In the genomic region with DNA sequence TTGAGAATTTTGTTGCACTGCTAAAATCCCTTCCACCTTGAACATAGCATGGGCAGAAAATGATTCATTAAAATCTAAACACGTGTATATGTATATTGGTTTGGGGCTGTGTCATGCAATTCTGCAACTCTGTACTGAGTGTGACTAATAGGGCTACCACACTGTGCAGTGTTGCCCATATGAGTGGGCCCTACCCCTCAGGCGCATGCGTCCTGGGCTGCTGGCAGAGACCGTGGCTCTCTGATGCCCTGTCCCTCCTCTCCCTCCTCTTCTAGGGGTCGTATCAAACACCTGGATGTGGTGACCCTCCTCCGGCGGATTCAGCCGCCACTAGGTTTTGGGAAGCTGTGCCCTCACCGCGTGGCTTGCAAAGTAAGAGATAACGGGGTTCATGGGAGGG, we compare ENCODE assay signal across 17 cellular contexts.
"Had no signal": no experiment of that assay in that cellular context is flagged by ENCODE, and none has a peak within 500 bp of the region (broad histone marks: within the 10 kb centered on the region; RNA-seq: fewer than 3 reads in every experiment).

No MANE protein-coding gene starts in this region.

- H3K4me1 ChIP-seq: gastroesophageal sphincter, heart right ventricle, psoas muscle, right lobe of liver, thyroid gland, uterus had no signal

- DNase-seq: activated CD4-positive, alpha-beta memory T cell treated with anti-CD3 and anti-CD28 coated beads, Interleukin-2, amount 10 ng/mL, durations not matched to agents 7 days and 5 days; activated CD8-positive, alpha-beta memory T cell treated with anti-CD3 and anti-CD28 coated beads, Interleukin-2, amount 50 U/mL, for 4 hours; heart right ventricle; left colon; midbrain; psoas muscle; stimulated activated CD4-positive, alpha-beta T cell treated with anti-CD3 and anti-CD28 coated beads, Interleukin-1b, Interleukin-23, amount 100 ng/mL, for 48 hours; SW 1271; thyroid gland had no signal

- H3K36me3 ChIP-seq: right lobe of liver, thyroid gland, uterus had no signal

- H3K27ac ChIP-seq: dorsolateral prefrontal cortex, gastroesophageal sphincter, heart right ventricle, psoas muscle, right lobe of liver, thyroid gland, uterus had no signal

- H3K4me3 ChIP-seq: dorsolateral prefrontal cortex, gastroesophageal sphincter, heart right ventricle, lung, psoas muscle, right lobe of liver, thyroid gland, uterus had no signal

- H3K27me3 ChIP-seq: dorsolateral prefrontal cortex, gastroesophageal sphincter, heart right ventricle, right lobe of liver, thyroid gland, uterus had no signal

- H3K9me3 ChIP-seq: gastroesophageal sphincter, heart right ventricle, psoas muscle, right lobe of liver, thyroid gland, uterus had no signal

- ATAC-seq: gastroesophageal sphincter, heart right ventricle, left colon, psoas muscle, right lobe of liver had no signal

- FAIRE-seq: astrocyte, bronchial epithelial cell, endometrium had no signal
